ENCODE assay signal across 1 cellular context in the genomic region with DNA sequence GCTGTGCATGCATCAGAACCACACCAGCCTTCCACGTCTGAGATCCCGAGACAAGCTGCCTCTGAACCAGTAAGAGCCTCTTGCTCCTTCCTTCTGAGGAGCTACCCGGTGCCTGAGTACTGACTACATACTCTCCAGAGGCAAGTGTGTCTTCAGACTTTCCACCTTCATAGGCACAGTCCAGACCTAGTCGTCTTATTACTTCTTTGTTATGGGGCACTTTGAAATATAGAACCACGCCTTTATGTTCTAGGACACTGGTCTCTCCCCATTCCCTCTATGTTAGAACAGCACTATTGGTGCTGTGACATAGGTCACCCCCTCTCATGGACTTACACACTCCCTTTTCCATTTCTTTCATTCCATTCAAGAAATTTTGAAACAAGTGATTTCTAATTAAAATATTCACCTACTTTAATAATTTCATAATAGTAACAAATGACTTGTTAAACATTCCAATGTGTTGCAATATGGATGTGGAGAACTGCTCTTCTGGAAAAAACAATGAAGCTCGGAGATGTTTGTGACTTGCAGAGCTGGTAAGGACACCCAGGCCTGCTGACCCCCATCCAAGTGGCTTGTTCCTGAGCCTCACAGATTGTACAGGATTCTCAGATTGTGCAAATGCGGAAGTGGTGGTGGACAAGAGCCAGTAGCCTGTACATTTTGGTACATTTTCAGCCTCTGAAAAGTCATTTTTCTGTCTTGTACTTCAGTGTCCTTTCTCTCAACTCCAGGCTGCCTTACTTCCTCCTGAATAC.
TF ChIP-seq lines count a peak whose summit lies in the region.

No MANE protein-coding gene starts in this region.

TF ChIP-seq in SK-N-SH, 30 proteins besides CTCF, POLR2A, EP300 and RAD21:
- TF ChIP-seq RFX5 (IDR thresholded peaks at IDR 0.05; ENCODE audit: low read length) = no peak
- TF ChIP-seq CHD2 (IDR thresholded peaks at IDR 0.05; ENCODE audit: low read length, partially characterized antibody) = no peak
- no peak for TF ChIP-seq POLR2AphosphoS5 (IDR thresholded peaks at IDR 0.05; ENCODE audit: low read depth, low read length)
- TF ChIP-seq SIN3A (IDR thresholded peaks at IDR 0.05; ENCODE audit: borderline replicate concordance, low read depth, low read length) = no peak
- TF ChIP-seq, protein P1, sequence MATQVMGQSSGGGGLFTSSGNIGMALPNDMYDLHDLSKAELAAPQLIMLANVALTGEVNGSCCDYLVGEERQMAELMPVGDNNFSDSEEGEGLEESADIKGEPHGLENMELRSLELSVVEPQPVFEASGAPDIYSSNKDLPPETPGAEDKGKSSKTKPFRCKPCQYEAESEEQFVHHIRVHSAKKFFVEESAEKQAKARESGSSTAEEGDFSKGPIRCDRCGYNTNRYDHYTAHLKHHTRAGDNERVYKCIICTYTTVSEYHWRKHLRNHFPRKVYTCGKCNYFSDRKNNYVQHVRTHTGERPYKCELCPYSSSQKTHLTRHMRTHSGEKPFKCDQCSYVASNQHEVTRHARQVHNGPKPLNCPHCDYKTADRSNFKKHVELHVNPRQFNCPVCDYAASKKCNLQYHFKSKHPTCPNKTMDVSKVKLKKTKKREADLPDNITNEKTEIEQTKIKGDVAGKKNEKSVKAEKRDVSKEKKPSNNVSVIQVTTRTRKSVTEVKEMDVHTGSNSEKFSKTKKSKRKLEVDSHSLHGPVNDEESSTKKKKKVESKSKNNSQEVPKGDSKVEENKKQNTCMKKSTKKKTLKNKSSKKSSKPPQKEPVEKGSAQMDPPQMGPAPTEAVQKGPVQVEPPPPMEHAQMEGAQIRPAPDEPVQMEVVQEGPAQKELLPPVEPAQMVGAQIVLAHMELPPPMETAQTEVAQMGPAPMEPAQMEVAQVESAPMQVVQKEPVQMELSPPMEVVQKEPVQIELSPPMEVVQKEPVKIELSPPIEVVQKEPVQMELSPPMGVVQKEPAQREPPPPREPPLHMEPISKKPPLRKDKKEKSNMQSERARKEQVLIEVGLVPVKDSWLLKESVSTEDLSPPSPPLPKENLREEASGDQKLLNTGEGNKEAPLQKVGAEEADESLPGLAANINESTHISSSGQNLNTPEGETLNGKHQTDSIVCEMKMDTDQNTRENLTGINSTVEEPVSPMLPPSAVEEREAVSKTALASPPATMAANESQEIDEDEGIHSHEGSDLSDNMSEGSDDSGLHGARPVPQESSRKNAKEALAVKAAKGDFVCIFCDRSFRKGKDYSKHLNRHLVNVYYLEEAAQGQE (IDR thresholded peaks at IDR 0.05; ENCODE audit: low read depth, low read length) = no peak
- TF ChIP-seq RCOR1 (IDR thresholded peaks at IDR 0.05; ENCODE audit: low read length) = no peak
- TF ChIP-seq, protein P2, sequence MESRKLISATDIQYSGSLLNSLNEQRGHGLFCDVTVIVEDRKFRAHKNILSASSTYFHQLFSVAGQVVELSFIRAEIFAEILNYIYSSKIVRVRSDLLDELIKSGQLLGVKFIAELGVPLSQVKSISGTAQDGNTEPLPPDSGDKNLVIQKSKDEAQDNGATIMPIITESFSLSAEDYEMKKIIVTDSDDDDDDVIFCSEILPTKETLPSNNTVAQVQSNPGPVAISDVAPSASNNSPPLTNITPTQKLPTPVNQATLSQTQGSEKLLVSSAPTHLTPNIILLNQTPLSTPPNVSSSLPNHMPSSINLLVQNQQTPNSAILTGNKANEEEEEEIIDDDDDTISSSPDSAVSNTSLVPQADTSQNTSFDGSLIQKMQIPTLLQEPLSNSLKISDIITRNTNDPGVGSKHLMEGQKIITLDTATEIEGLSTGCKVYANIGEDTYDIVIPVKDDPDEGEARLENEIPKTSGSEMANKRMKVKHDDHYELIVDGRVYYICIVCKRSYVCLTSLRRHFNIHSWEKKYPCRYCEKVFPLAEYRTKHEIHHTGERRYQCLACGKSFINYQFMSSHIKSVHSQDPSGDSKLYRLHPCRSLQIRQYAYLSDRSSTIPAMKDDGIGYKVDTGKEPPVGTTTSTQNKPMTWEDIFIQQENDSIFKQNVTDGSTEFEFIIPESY (IDR thresholded peaks at IDR 0.05; ENCODE audit: borderline replicate concordance, low read depth) = no peak
- no peak for TF ChIP-seq MXI1 (IDR thresholded peaks at IDR 0.05; ENCODE audit: low read depth, low read length)
- TF ChIP-seq SMC3 (IDR thresholded peaks at IDR 0.05; ENCODE audit: low read depth, low read length) = no peak
- no peak for TF ChIP-seq TAF1 (IDR thresholded peaks at IDR 0.05; ENCODE audit: borderline replicate concordance, low read depth, low read length)
